ENCODE assay signal across 9 cellular contexts in the genomic region with DNA sequence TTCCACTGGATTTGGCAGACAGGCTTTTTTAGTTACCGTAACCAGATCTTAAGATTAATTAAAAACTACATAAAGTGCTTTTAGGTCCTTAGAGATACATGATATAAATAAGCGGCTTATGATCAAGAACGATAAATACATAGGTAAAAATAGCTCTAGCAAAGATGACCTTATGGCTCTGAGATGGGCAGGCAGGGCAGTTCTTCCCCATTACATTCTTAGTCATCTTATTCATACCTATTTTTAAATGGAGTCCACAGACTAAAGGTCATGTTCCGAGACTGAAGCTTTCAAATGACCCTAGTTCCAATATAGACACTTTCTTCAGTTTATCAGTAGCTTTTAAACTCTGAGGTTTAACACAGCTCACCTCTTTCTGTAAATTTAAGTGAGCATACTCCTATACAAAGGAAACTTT. TPM values are rescaled to one million over a fixed set of nuclear protein-coding genes. Genes with fewer than 3 reads are reported as not detected.
A peak's percentile ranks its signal among the peaks of the same experiment; 100 is the strongest.
DNase-seq lines count a peak whose midpoint lies in the region; FAIRE-seq and TF ChIP-seq lines count a peak whose summit lies in the region.
"Had no signal": no experiment of that assay in that cellular context is flagged by ENCODE, and none has a peak within 500 bp of the region (broad histone marks: within the 10 kb centered on the region; RNA-seq: fewer than 3 reads in every experiment).

No MANE protein-coding gene starts in this region.

- TF ChIP-seq EP300 in suprapubic skin (IDR thresholded peaks at IDR 0.05), result no peak

- H3K27me3 ChIP-seq in adrenal gland (no peaks in the 10 kb centered on the region), suprapubic skin (no peaks in the 10 kb centered on the region)

- intact Hi-C loops in adrenal gland (cut with DNase I) (loop anchor here (5.0 kb wide), 2 partner anchors 42 to 47 kb away; no protein-coding TSS in a partner anchor), kidney (cut with DNase I) (loop anchor here (10.0 kb wide), 1 partner anchor 50 kb away; a partner anchor contains a TSS)

- peaks cover 0 to 75% of the 10 kb centered on the region in 2 donors for H3K36me3 ChIP-seq in adrenal gland (replicated peaks in 1 of 2)
- peaks cover 36 to 65% of the 10 kb centered on the region in 2 donors for H3K36me3 ChIP-seq in kidney (ENCODE audit: control insufficient read depth in 1 of 2, insufficient read depth in 2 of 2, low read length in 2 of 2)
- H3K36me3 ChIP-seq in suprapubic skin, result peaks cover 57% of the 10 kb centered on the region

- no peak for FAIRE-seq in kidney (lab: Jason Lieb, UNC)

- TF ChIP-seq POLR2A in adrenal gland (IDR thresholded peaks at IDR 0.05), result peak; percentile 0 to 4
- TF ChIP-seq POLR2A in suprapubic skin (IDR thresholded peaks at IDR 0.05), result no peak

- peak overlapping the region; percentile 98 to 100 for H3K9ac ChIP-seq in kidney (ENCODE audit: low read length in 2 of 2)

- H3K4me3 ChIP-seq in adrenal gland (peak overlapping the region in 2 of 4 donors; percentile 96 to 99), kidney (ENCODE audit: low read length in 2 of 2) (peak overlapping the region; percentile 96 to 99), suprapubic skin (peak overlapping the region; percentile 98)

- 12 to 26% (median 18%) methylated on average over 4 of the region's 4 CpGs for WGBS in adrenal gland, 4 donors
- WGBS in suprapubic skin, result 21% methylated on average over 4 of the region's 4 CpGs

- H3K27ac ChIP-seq in adrenal gland, result peak overlapping the region in 3 of 5 donors; percentile 41 to 100 (median 100)
- H3K27ac ChIP-seq in kidney (ENCODE audit: low read depth in 2 of 2, low read length in 2 of 2), result peak overlapping the region; percentile 71 to 100
- H3K27ac ChIP-seq in suprapubic skin, result peak overlapping the region; percentile 100

- H3K4me1 ChIP-seq in adrenal gland (replicated peaks in 1 of 2) (peaks cover 53 to 65% of the 10 kb centered on the region in 2 donors), kidney (ENCODE audit: control insufficient read depth in 1 of 2, insufficient read depth in 1 of 2, low read depth in 1 of 2, low read length in 2 of 2) (peaks cover 14 to 32% of the 10 kb centered on the region in 2 donors), suprapubic skin (peaks cover 64% of the 10 kb centered on the region)

- DNase-seq in DMS53 (lab: John Stamatoyannopoulos, UW) (peak; percentile 18), DMS53 treated with DMSO at 0.1 percent for 48 hours (lab: John Stamatoyannopoulos, UW; ENCODE audit: unreplicated experiment) (no peak), adrenal gland (peak in 1 of 7 donors; percentile 17), kidney (no peak), suprapubic skin (ENCODE audit: low spot score in 2 of 2) (no peak), AG20443 (ENCODE audit: low spot score) (no peak), Kasumi-1 (lab: John Stamatoyannopoulos, UW) (no peak), NCI-H128 (lab: John Stamatoyannopoulos, UW; ENCODE audit: unreplicated experiment) (no peak)

- TF ChIP-seq CTCF in adrenal gland (IDR thresholded peaks at IDR 0.05), result no peak
- TF ChIP-seq CTCF in kidney (IDR thresholded peaks at IDR 0.05; ENCODE audit: borderline replicate concordance, extremely low read depth, insufficient read depth), result no peak
- TF ChIP-seq CTCF in suprapubic skin (IDR thresholded peaks at IDR 0.05), result no peak

- H3K9me3 ChIP-seq in adrenal gland (replicated peaks in 1 of 3) (no peaks in the 10 kb centered on the region), kidney (ENCODE audit: control insufficient read depth in 1 of 2, low read length in 2 of 2) (no peaks in the 10 kb centered on the region), suprapubic skin (no peaks in the 10 kb centered on the region)

RNA-seq across cellular contexts. Expression of a gene that starts 4.3 kb away (rescaled TPM):
- total RNA-seq in adrenal gland, result 100 to 1,000 TPM; 146 to 299 (median 207) TPM
- polyA plus RNA-seq in adrenal gland, result 100 to 1,000 TPM in 1 of 3 donors, 10 to 100 TPM in 2; 57.4 to 187 (median 90.5) TPM
- total RNA-seq in kidney, result 253 TPM
- 79.5 TPM for polyA plus RNA-seq in kidney (ENCODE audit: insufficient read depth, low read depth, low replicate concordance)
- total RNA-seq in suprapubic skin, result 100 to 1,000 TPM; 211 to 307 (median 270) TPM

RNA-seq across cellular contexts. Expression of a gene that starts 25.9 kb away (rescaled TPM):
- total RNA-seq in adrenal gland, result 10 to 100 TPM in 4 of 8 donors, 1 to 10 TPM in 4; 4.5 to 34.4 (median 9.2) TPM
- polyA plus RNA-seq in adrenal gland, result 10 to 100 TPM in 2 of 3 donors, 1 to 10 TPM in 1; 1.7 to 31.4 (median 31.1) TPM
- total RNA-seq in kidney, result 20.0 TPM
- 6.9 TPM for polyA plus RNA-seq in kidney (ENCODE audit: insufficient read depth, low read depth, low replicate concordance)
- total RNA-seq in suprapubic skin, result 10 to 100 TPM in 3 of 4 donors, 1 to 10 TPM in 1; 7.2 to 22.7 (median 18.0) TPM

RNA-seq across cellular contexts. Expression of a gene that starts 54.3 kb away (rescaled TPM):
- 100 to 1,000 TPM in 5 of 8 donors, 10 to 100 TPM in 3; 91.8 to 167 (median 118) TPM for total RNA-seq in adrenal gland
- 100 to 1,000 TPM in 2 of 3 donors, 10 to 100 TPM in 1; 100.0 to 215 (median 110) TPM for polyA plus RNA-seq in adrenal gland
- total RNA-seq in kidney, result 193 TPM
- polyA plus RNA-seq in kidney (ENCODE audit: insufficient read depth, low read depth, low replicate concordance), result 172 TPM
- 100 to 1,000 TPM; 266 to 384 (median 291) TPM for total RNA-seq in suprapubic skin

RNA-seq across cellular contexts. Expression of a gene that starts 59.5 kb away (rescaled TPM):
- total RNA-seq in adrenal gland, result under 1 TPM in 1 of 8 donors, not detected in 7; 0.61 TPM
- polyA plus RNA-seq in adrenal gland, result under 1 TPM in 1 of 3 donors, not detected in 2; 0.40 TPM
- total RNA-seq in kidney, result not detected
- not detected for polyA plus RNA-seq in kidney (ENCODE audit: insufficient read depth, low read depth, low replicate concordance)
- total RNA-seq in suprapubic skin, result not detected
- total RNA-seq: HT1080 had no signal

Comparison
In these comparisons a context has a peak if more than half of its experiments do, and no peak if none do; other contexts are left out.
1. POLR2A ChIP-seq: peak in adrenal gland (2 of 2); none in suprapubic skin (0 of 2).
2. Peak in every context shown above with its lines, with median percentiles within 50 percentile points of each other: H3K27ac ChIP-seq.